1 cellular context compared by ENCODE assay signal in the genomic region with DNA sequence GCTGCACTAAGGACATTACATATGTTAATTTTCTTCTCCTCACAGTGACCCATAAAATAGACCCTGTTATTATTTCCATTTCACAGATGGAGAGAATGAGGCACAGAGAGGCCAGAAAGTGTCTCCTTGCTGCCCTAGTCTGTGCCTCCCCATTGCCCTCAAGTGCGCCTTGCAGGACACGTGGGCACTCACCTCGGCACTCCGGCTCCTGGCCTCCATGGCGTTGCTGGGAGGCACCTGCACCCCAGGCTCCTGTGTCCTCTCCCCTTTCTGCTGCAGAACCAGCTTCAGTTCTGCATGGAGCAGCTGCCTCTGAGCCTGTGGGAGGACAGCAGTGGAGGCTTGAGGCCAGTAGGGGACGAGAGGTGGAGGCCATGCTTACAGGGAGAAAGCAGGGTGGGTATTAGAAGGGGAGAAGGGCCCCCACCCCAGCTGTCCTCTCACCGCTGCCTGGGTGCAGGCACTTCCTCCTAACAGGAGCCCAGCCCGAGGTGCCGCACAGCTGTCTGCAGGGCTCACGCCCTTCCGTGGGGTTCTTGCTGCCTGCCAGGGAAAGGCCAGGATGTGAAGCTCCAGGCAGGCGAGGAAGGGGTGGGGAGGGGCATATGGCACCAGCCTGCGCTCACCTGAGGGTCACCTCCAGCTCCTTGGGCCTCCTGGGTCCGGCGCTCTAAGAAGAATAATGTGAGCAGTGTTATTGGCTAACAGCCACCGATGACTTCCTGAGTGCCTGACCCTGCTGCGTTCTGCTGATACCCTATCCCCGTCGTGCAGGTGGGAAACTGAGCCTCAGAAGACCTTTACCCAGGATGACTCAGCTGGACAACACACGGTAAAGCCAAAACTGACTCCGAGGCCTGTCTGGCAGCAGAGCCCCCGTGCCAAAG.
TF ChIP-seq lines count a peak whose summit lies in the region.

No MANE protein-coding gene starts in this region.

TF ChIP-seq in H1, 55 proteins besides CTCF, POLR2A, EP300 and RAD21:
- no peak for TF ChIP-seq KDM5A (IDR thresholded peaks at IDR 0.05; ENCODE audit: low read length)
- no peak for TF ChIP-seq CBX8 (IDR thresholded peaks at IDR 0.05; ENCODE audit: borderline replicate concordance, low read depth, low read length)
- no peak for TF ChIP-seq NRF1 (IDR thresholded peaks at IDR 0.05; ENCODE audit: low read depth, low read length)
- no peak for TF ChIP-seq ZNF274 (IDR thresholded peaks at IDR 0.05; ENCODE audit: borderline replicate concordance, extremely low read depth, low read length)
- TF ChIP-seq CHD2 (IDR thresholded peaks at IDR 0.05; ENCODE audit: low read length), result no peak
- no peak for TF ChIP-seq TEAD4 (IDR thresholded peaks at IDR 0.05; ENCODE audit: low read depth, low read length)
- no peak for TF ChIP-seq CEBPB (IDR thresholded peaks at IDR 0.05; ENCODE audit: low read depth, low read length)
- TF ChIP-seq, protein P1, sequence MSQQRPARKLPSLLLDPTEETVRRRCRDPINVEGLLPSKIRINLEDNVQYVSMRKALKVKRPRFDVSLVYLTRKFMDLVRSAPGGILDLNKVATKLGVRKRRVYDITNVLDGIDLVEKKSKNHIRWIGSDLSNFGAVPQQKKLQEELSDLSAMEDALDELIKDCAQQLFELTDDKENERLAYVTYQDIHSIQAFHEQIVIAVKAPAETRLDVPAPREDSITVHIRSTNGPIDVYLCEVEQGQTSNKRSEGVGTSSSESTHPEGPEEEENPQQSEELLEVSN (IDR thresholded peaks at IDR 0.05), result no peak
- no peak for TF ChIP-seq KDM4A (IDR thresholded peaks at IDR 0.05; ENCODE audit: low read depth, low read length, severe bottlenecking)
- no peak for TF ChIP-seq TAF1 (IDR thresholded peaks at IDR 0.05; ENCODE audit: low read depth, low read length)
